ENCODE assay signal across 8 cellular contexts in genomic region chr7:105531797-105532671, GRCh38. TPM values are rescaled to one million over a fixed set of nuclear protein-coding genes. Genes with fewer than 3 reads are reported as not detected.
DNase-seq lines count a peak whose midpoint lies in the region; ATAC-seq, FAIRE-seq and TF ChIP-seq lines count a peak whose summit lies in the region.

Gene RINT1, plus strand, starts transcription at chr7:105532201. Its CDS starts 115 bp downstream, at chr7:105532316.

- H3K36me3 ChIP-seq in DOHH2 (ENCODE audit: control insufficient read depth, low read length) (peaks cover 49% of the 10 kb centered on the region), KMS-11 (ENCODE audit: insufficient read depth) (no peaks in the 10 kb centered on the region), esophagus squamous epithelium (peaks cover 0 to 26% (median 0%) of the 10 kb centered on the region in 3 donors)
- H3K36me3 ChIP-seq in naive thymus-derived CD4-positive, alpha-beta T cell (ENCODE audit: control insufficient read depth in 2 of 3, insufficient read depth in 3 of 3, low read length in 3 of 3) = peaks cover 0 to 6% (median 0%) of the 10 kb centered on the region in 3 experiments

- H3K27ac ChIP-seq in DOHH2 (ENCODE audit: low read depth, low read length) (peak within 1 kb of the TSS; percentile 76), KMS-11 (peak within 1 kb of the TSS; percentile 85), esophagus squamous epithelium (peak within 1 kb of the TSS; percentile 86 to 94 (median 91))
- H3K27ac ChIP-seq in naive thymus-derived CD4-positive, alpha-beta T cell (ENCODE audit: low read depth, low read length) = peak within 1 kb of the TSS; percentile 83

- intact Hi-C loops in esophagus squamous epithelium (cut with DNase I) = no loop called here
- intact Hi-C loops in naive thymus-derived CD4-positive, alpha-beta T cell (cut with micrococcal nuclease) = loop anchor here (1.0 to 5.0 kb wide), 21 partner anchors 10 to 1636 kb away; partner anchors contain the start of genes ORC5 (in 2 of the 2), PUS7 (in 2 of the 2), SRPK2 (in 2 of the 2) and SYPL1 (in 2 of the 2)

- H3K9ac ChIP-seq in KMS-11 = peak within 1 kb of the TSS; percentile 76

- TF ChIP-seq POLR2A in esophagus squamous epithelium (IDR thresholded peaks at IDR 0.05) = peak in 2 of 4 donors; percentile 72 to 81

- DNase-seq in RCC 7860 (ENCODE audit: low spot score) (peak; percentile 90), esophagus squamous epithelium (lab: John Stamatoyannopoulos, UW) (peak; percentile 38)
- peak; percentile 94 to 96 for DNase-seq in activated T-cell treated with anti-CD3 and anti-CD28 coated beads, Interleukin-2, amount 50 U/mL, for 72 hours
- peak; percentile 72 to 90 (median 81) for DNase-seq in naive thymus-derived CD4-positive, alpha-beta T cell
- peak; percentile 94 for DNase-seq in stimulated activated naive B cell treated with anti-CD40 and anti-IgM and Interleukin-4, amounts not matched to agents 10 μg/mL and 1 μg/mL and 100 μg/mL, for 72 hours

- no peaks in the 10 kb centered on the region for H3K9me3 ChIP-seq in DOHH2 (ENCODE audit: control insufficient read depth, insufficient read depth, low read length)
- no peaks in the 10 kb centered on the region for H3K9me3 ChIP-seq in esophagus squamous epithelium
- H3K9me3 ChIP-seq in naive thymus-derived CD4-positive, alpha-beta T cell (ENCODE audit: control insufficient read depth in 2 of 3, low read length in 3 of 3) = no peaks in the 10 kb centered on the region

- peak; percentile 78 for FAIRE-seq in RCC 7860 (lab: Jason Lieb, UNC)

- peak within 1 kb of the TSS; percentile 89 for H3K27ac Mint-ChIP-seq in activated T-cell treated with anti-CD3 and anti-CD28 coated beads, Interleukin-2, amount 50 U/mL, for 72 hours
- peak within 1 kb of the TSS; percentile 87 to 98 (median 92) for H3K27ac Mint-ChIP-seq in naive thymus-derived CD4-positive, alpha-beta T cell
- H3K27ac Mint-ChIP-seq in stimulated activated naive B cell treated with anti-CD40 and anti-IgM and Interleukin-4, amounts not matched to agents 10 μg/mL and 1 μg/mL and 100 μg/mL, for 72 hours = peak within 1 kb of the TSS; percentile 97

- TF ChIP-seq CTCF in DOHH2 (IDR thresholded peaks at IDR 0.05; ENCODE audit: low read depth, low read length, poor library complexity, severe bottlenecking) (peak; percentile 92), KMS-11 (conservative IDR thresholded peaks at IDR 0.05; ENCODE audit: low read depth, low read length) (peak; percentile 67), esophagus squamous epithelium (IDR thresholded peaks at IDR 0.05) (peak; percentile 41 to 72 (median 46))

- H3F3A ChIP-seq in DOHH2 (ENCODE audit: control insufficient read depth, insufficient read depth) = 0 out of 2 replicates have a peak, but pooled peaks cover 4% of the 10 kb centered on the region

- ATAC-seq in GM21737 (IDR thresholded peaks at IDR 0.05; ENCODE audit: unreplicated experiment) = peak; percentile 95
- peak; percentile 99 for ATAC-seq in activated T-cell treated with anti-CD3 and anti-CD28 coated beads, Interleukin-2, amount 50 U/mL, for 72 hours (replicated peaks in 1 of 2)
- ATAC-seq in naive thymus-derived CD4-positive, alpha-beta T cell = peak; percentile 97
- peak; percentile 97 to 98 for ATAC-seq in stimulated activated naive B cell treated with anti-CD40 and anti-IgM and Interleukin-4, amounts not matched to agents 10 μg/mL and 1 μg/mL and 100 μg/mL, for 72 hours (replicated peaks)

- WGBS in esophagus squamous epithelium, 2 donors = 2 to 6% methylated on average over 19 to 20 of the region's 42 CpGs

- POLR2A ChIA-PET in naive thymus-derived CD4-positive, alpha-beta T cell (lab: Charles Lee) = interaction anchor here (0.7 to 2.3 kb wide), 9 partner anchors 9 to 1636 kb away, joined by 3 to 13 read pairs (median 4); partner anchors contain the start of genes HBP1 and KMT2E

- CTCF ChIA-PET in naive thymus-derived CD4-positive, alpha-beta T cell (lab: Charles Lee) = interaction anchor here (0.6 to 1.1 kb wide), 5 partner anchors 9 to 612 kb away, joined by 3 to 6 read pairs (median 3); no protein-coding TSS in a partner anchor

- H4K20me1 ChIP-seq in DOHH2 (ENCODE audit: control insufficient read depth, insufficient read depth, low read depth, low read length) (peaks cover 6% of the 10 kb centered on the region; the same call in 1 of the 2 replicates), KMS-11 (ENCODE audit: insufficient read depth) (no peaks in the 10 kb centered on the region)

- H3K27me3 Mint-ChIP-seq in activated T-cell treated with anti-CD3 and anti-CD28 coated beads, Interleukin-2, amount 50 U/mL, for 72 hours (ENCODE audit: low read depth) = no peaks in the 10 kb centered on the region
- no peaks in the 10 kb centered on the region for H3K27me3 Mint-ChIP-seq in naive thymus-derived CD4-positive, alpha-beta T cell
- no peaks in the 10 kb centered on the region for H3K27me3 Mint-ChIP-seq in stimulated activated naive B cell treated with anti-CD40 and anti-IgM and Interleukin-4, amounts not matched to agents 10 μg/mL and 1 μg/mL and 100 μg/mL, for 72 hours

- H3K4me1 Mint-ChIP-seq in activated T-cell treated with anti-CD3 and anti-CD28 coated beads, Interleukin-2, amount 50 U/mL, for 72 hours (ENCODE audit: low read depth) = peaks cover 22% of the 10 kb centered on the region
- H3K4me1 Mint-ChIP-seq in naive thymus-derived CD4-positive, alpha-beta T cell = peaks cover 21 to 59% (median 38%) of the 10 kb centered on the region in 7 donors
- peaks cover 13 to 32% of the 10 kb centered on the region in 2 donors for H3K4me1 Mint-ChIP-seq in stimulated activated naive B cell treated with anti-CD40 and anti-IgM and Interleukin-4, amounts not matched to agents 10 μg/mL and 1 μg/mL and 100 μg/mL, for 72 hours

- peaks cover 48% of the 10 kb centered on the region for H3K79me2 ChIP-seq in DOHH2 (ENCODE audit: control insufficient read depth, low read length)
- peaks cover 17% of the 10 kb centered on the region; the same call in 1 of the 2 replicates for H3K79me2 ChIP-seq in KMS-11 (ENCODE audit: insufficient read depth, low read depth)

- peak within 1 kb of the TSS; percentile 82 for H2AFZ ChIP-seq in KMS-11 (ENCODE audit: low read depth)

- H3K4me1 ChIP-seq in DOHH2 (ENCODE audit: control insufficient read depth, low read length) (peaks cover 19% of the 10 kb centered on the region), KMS-11 (ENCODE audit: low read depth, poor library complexity, severe bottlenecking) (peaks cover 16% of the 10 kb centered on the region), esophagus squamous epithelium (peaks cover 0 to 31% (median 7%) of the 10 kb centered on the region in 3 donors)
- H3K4me1 ChIP-seq in naive thymus-derived CD4-positive, alpha-beta T cell (ENCODE audit: control insufficient read depth in 2 of 2, insufficient read depth in 2 of 2, low read length in 2 of 2) = peaks cover 13 to 18% of the 10 kb centered on the region in 2 donors

- H3K27me3 ChIP-seq in DOHH2 (ENCODE audit: control insufficient read depth, low read length) (no peaks in the 10 kb centered on the region), KMS-11 (ENCODE audit: insufficient read depth, low read depth) (no peaks in the 10 kb centered on the region), esophagus squamous epithelium (no peaks in the 10 kb centered on the region)
- H3K27me3 ChIP-seq in naive thymus-derived CD4-positive, alpha-beta T cell (ENCODE audit: control insufficient read depth in 2 of 2, insufficient read depth in 2 of 2, low read length in 2 of 2) = no peaks in the 10 kb centered on the region

- no peaks in the 10 kb centered on the region for H3K9me3 Mint-ChIP-seq in activated T-cell treated with anti-CD3 and anti-CD28 coated beads, Interleukin-2, amount 50 U/mL, for 72 hours
- H3K9me3 Mint-ChIP-seq in naive thymus-derived CD4-positive, alpha-beta T cell = no peaks in the 10 kb centered on the region
- H3K9me3 Mint-ChIP-seq in stimulated activated naive B cell treated with anti-CD40 and anti-IgM and Interleukin-4, amounts not matched to agents 10 μg/mL and 1 μg/mL and 100 μg/mL, for 72 hours = no peaks in the 10 kb centered on the region

- no peaks in the 10 kb centered on the region for H3K9me2 ChIP-seq in DOHH2 (replicated peaks; ENCODE audit: control insufficient read depth, low read length)

- H3K4me3 ChIP-seq in DOHH2 (ENCODE audit: low read length) (peak within 1 kb of the TSS; percentile 99), KMS-11 (IDR thresholded peaks at IDR 0.05; ENCODE audit: insufficient read depth, low read depth, low read length) (no peak within 1 kb of the TSS), esophagus squamous epithelium (peak within 1 kb of the TSS; percentile 62 to 95 (median 86))
- H3K4me3 ChIP-seq in naive thymus-derived CD4-positive, alpha-beta T cell (ENCODE audit: low read length) = peak within 1 kb of the TSS; percentile 86

- peaks cover 2 to 8% of the 10 kb centered on the region in 2 donors for H3K36me3 Mint-ChIP-seq in activated T-cell treated with anti-CD3 and anti-CD28 coated beads, Interleukin-2, amount 50 U/mL, for 72 hours (ENCODE audit: insufficient read depth in 2 of 2)
- H3K36me3 Mint-ChIP-seq in naive thymus-derived CD4-positive, alpha-beta T cell = peaks cover 0 to 6% (median 0%) of the 10 kb centered on the region in 5 donors
- peaks cover 0 to 4% of the 10 kb centered on the region in 2 donors for H3K36me3 Mint-ChIP-seq in stimulated activated naive B cell treated with anti-CD40 and anti-IgM and Interleukin-4, amounts not matched to agents 10 μg/mL and 1 μg/mL and 100 μg/mL, for 72 hours

- peak within 1 kb of the TSS; percentile 89 to 94 for H3K4me3 Mint-ChIP-seq in activated T-cell treated with anti-CD3 and anti-CD28 coated beads, Interleukin-2, amount 50 U/mL, for 72 hours
- peak within 1 kb of the TSS; percentile 87 to 99 (median 93) for H3K4me3 Mint-ChIP-seq in naive thymus-derived CD4-positive, alpha-beta T cell
- peak within 1 kb of the TSS; percentile 87 to 88 for H3K4me3 Mint-ChIP-seq in stimulated activated naive B cell treated with anti-CD40 and anti-IgM and Interleukin-4, amounts not matched to agents 10 μg/mL and 1 μg/mL and 100 μg/mL, for 72 hours

- H3K4me2 ChIP-seq in DOHH2 (ENCODE audit: low read length) (peak within 1 kb of the TSS; percentile 93), KMS-11 (peak within 1 kb of the TSS; percentile 77)

RNA-seq across cellular contexts. Expression of gene RINT1, which starts in this region (rescaled TPM):
- 10 to 100 TPM; 29.8 to 30.0 TPM for total RNA-seq in activated T-cell treated with anti-CD3 and anti-CD28 coated beads, Interleukin-2, amount 50 U/mL, for 72 hours
- total RNA-seq in esophagus squamous epithelium = 10 to 100 TPM in 3 of 4 donors, 1 to 10 TPM in 1; 7.8 to 17.1 (median 16.1) TPM
- total RNA-seq in naive thymus-derived CD4-positive, alpha-beta T cell = 10 to 100 TPM; 23.0 to 31.8 (median 26.0) TPM
- 10 to 100 TPM; 16.0 to 17.9 TPM for polyA plus RNA-seq in naive thymus-derived CD4-positive, alpha-beta T cell

Comparison
In these comparisons a context has a peak if more than half of its experiments do, and no peak if none do; other contexts are left out.
1. DNase-seq: peak in every context shown above with its lines; median percentile 95 in activated T-cell treated with anti-CD3 and anti-CD28 coated beads, Interleukin-2, amount 50 U/mL, for 72 hours; 94 in stimulated activated naive B cell treated with anti-CD40 and anti-IgM and Interleukin-4, amounts not matched to agents 10 μg/mL and 1 μg/mL and 100 μg/mL, for 72 hours; 90 in RCC 7860; 81 in naive thymus-derived CD4-positive, alpha-beta T cell; 38 in esophagus squamous epithelium.